ENCODE assay signal across 19 cellular contexts in the genomic region with DNA sequence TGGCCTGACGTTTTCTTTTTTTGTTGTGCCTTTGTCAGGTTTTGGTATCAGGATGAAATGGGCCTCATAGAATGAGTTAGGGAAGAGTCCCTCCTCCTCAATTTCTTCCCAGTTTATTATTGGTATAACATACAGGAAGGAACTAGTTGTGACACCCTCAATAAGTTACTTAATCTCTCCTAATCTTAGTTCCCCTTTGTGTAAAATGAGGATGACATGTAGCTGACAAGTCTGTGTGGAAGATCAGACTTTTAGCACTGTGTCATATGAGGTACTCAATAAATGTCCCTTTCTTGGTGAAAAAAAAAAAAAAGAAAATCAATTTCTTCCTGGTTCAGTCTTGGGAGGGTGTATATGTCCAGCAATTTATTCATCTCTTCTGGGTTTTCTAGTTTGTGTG.
"Had no signal": no experiment of that assay in that cellular context is flagged by ENCODE, and none has a peak within 500 bp of the region (broad histone marks: within the 10 kb centered on the region; RNA-seq: fewer than 3 reads in every experiment).

No MANE protein-coding gene starts in this region.

- H3K4me1 ChIP-seq: body of pancreas, upper lobe of left lung had no signal

- H3K27ac Mint-ChIP-seq: activated CD8-positive, alpha-beta T cell treated with anti-CD3 and anti-CD28 coated beads for 36 hours; activated naive CD4-positive, alpha-beta T cell treated with anti-CD3 and anti-CD28 coated beads for 36 hours; activated T-cell treated with anti-CD3 and anti-CD28 coated beads, Interleukin-2, amount 50 U/mL, for 24 hours; activated T-helper 2 cell treated with anti-CD3 and anti-CD28 coated beads, Interferon-gamma antibody, Interleukin-2, Interleukin-4, amounts not matched to agents 10 μg/mL and 5 μg/mL and 100 μg/mL, durations not matched to agents 14 hours and 24 hours and 36 hours; natural killer cell treated with Interleukin-12 subunit alpha and Interleukin-12 subunit beta and Interleukin-15 and Interleukin-18, amount 100 ng/mL, for 72 hours; stimulated activated effector memory CD8-positive, alpha-beta T cell treated with anti-CD3 and anti-CD28 coated beads, Interleukin-12 subunit alpha, Interleukin-12 subunit beta, amount 100 ng/mL, for 72 hours; WTC11 had no signal

- H3K36me3 ChIP-seq: stomach, upper lobe of left lung had no signal

- H3K27me3 ChIP-seq: body of pancreas, foreskin keratinocyte, stomach, upper lobe of left lung had no signal

- H3K36me3 Mint-ChIP-seq: natural killer cell treated with Interleukin-12 subunit alpha and Interleukin-12 subunit beta and Interleukin-15 and Interleukin-18, amount 100 ng/mL, for 72 hours; stimulated activated effector memory CD8-positive, alpha-beta T cell treated with anti-CD3 and anti-CD28 coated beads, Interleukin-12 subunit alpha, Interleukin-12 subunit beta, amount 100 ng/mL, for 72 hours; WTC11 had no signal

- H3K4me1 Mint-ChIP-seq: stimulated activated effector memory CD8-positive, alpha-beta T cell treated with anti-CD3 and anti-CD28 coated beads, Interleukin-12 subunit alpha, Interleukin-12 subunit beta, amount 100 ng/mL, for 72 hours; WTC11 had no signal

- H3K4me3 ChIP-seq: body of pancreas, lung, stomach, upper lobe of left lung had no signal

- DNase-seq: activated CD4-positive, alpha-beta T cell treated with anti-CD3 and anti-CD28 coated beads for 4 hours; activated CD8-positive, alpha-beta T cell treated with anti-CD3 and anti-CD28 coated beads for 36 hours; activated naive CD4-positive, alpha-beta T cell treated with anti-CD3 and anti-CD28 coated beads for 36 hours; activated T-cell treated with anti-CD3 and anti-CD28 coated beads, Interleukin-2, amount 50 U/mL, for 24 hours; body of pancreas; foreskin keratinocyte; hypothalamus; islet precursor cell; left colon; nucleus accumbens; stimulated activated CD4-positive, alpha-beta T cell treated with anti-CD3 and anti-CD28 coated beads, Interleukin-4, amount 100 ng/mL, for 24 hours; stomach; upper lobe of left lung had no signal

- H3K27me3 Mint-ChIP-seq: activated T-cell treated with anti-CD3 and anti-CD28 coated beads, Interleukin-2, amount 50 U/mL, for 24 hours had no signal

- H3K9me3 Mint-ChIP-seq: stimulated activated effector memory CD8-positive, alpha-beta T cell treated with anti-CD3 and anti-CD28 coated beads, Interleukin-12 subunit alpha, Interleukin-12 subunit beta, amount 100 ng/mL, for 72 hours had no signal

- H3K4me3 Mint-ChIP-seq: activated CD8-positive, alpha-beta T cell treated with anti-CD3 and anti-CD28 coated beads for 36 hours; activated naive CD4-positive, alpha-beta T cell treated with anti-CD3 and anti-CD28 coated beads for 36 hours; activated T-cell treated with anti-CD3 and anti-CD28 coated beads, Interleukin-2, amount 50 U/mL, for 24 hours; natural killer cell treated with Interleukin-12 subunit alpha and Interleukin-12 subunit beta and Interleukin-15 and Interleukin-18, amount 100 ng/mL, for 72 hours; stimulated activated effector memory CD8-positive, alpha-beta T cell treated with anti-CD3 and anti-CD28 coated beads, Interleukin-12 subunit alpha, Interleukin-12 subunit beta, amount 100 ng/mL, for 72 hours; WTC11 had no signal

- H3K9me3 ChIP-seq: body of pancreas had no signal

- H3K27ac ChIP-seq: body of pancreas, foreskin keratinocyte, stomach, upper lobe of left lung had no signal

- ATAC-seq: activated CD8-positive, alpha-beta T cell treated with anti-CD3 and anti-CD28 coated beads for 36 hours; body of pancreas; foreskin keratinocyte; left colon; natural killer cell treated with Interleukin-12 subunit alpha and Interleukin-12 subunit beta and Interleukin-15 and Interleukin-18, amount 100 ng/mL, for 72 hours; sciatic nerve; stimulated activated effector memory CD8-positive, alpha-beta T cell treated with anti-CD3 and anti-CD28 coated beads, Interleukin-12 subunit alpha, Interleukin-12 subunit beta, amount 100 ng/mL, for 72 hours; WTC11 had no signal
